Comparison of ENCODE assay signal across 9 cellular contexts in the genomic region with DNA sequence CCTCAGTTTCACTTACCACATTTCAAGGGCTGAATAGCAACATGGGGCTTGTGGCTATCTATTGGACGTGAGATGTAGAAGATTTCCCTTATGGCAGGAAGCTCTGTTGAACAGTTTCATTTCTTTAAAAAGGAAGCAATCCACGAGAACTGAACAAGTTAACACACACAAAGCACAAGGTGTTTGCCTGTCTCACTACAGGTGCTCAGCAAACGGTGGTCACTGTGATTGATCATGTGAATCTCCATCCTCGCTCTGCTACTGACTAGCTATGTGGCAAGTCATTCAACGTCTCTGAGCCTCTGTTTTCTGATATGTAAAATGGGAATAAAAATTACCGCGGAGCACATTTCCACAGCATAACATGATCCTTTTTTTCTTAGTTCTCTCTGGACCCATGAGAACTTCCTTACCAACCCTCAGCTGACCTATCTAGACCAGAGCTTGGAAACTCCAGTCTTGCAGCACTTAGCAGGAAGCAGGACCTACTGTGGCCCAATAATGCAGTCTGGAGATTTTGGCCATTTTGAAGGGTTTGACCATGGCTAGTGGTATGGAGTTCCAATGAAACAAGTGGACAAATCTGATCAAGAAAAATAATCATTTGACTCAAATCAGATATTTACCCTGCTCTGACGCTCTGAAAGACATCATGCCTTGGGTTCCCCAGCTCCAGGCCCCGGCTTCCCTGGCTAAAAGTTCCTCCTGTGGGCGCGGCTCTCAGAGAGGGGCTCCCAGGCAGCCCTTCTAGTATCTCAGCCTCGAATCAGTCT.
DNase-seq lines count a peak whose midpoint lies in the region; ATAC-seq and TF ChIP-seq lines count a peak whose summit lies in the region.
"Had no signal": no experiment of that assay in that cellular context is flagged by ENCODE, and none has a peak within 500 bp of the region (broad histone marks: within the 10 kb centered on the region; RNA-seq: fewer than 3 reads in every experiment).

No MANE protein-coding gene starts in this region.

- no peak for TF ChIP-seq EP300 in esophagus muscularis mucosa (IDR thresholded peaks at IDR 0.05)

- DNase-seq in foreskin keratinocyte (no peak), esophagus muscularis mucosa (ENCODE audit: extremely low spot score) (no peak), sciatic nerve (ENCODE audit: low spot score) (no peak), kidney tubule cell (ENCODE audit: low spot score) (no peak), NCI-H82 treated with DMSO at 0.1 percent for 48 hours (lab: John Stamatoyannopoulos, UW; ENCODE audit: unreplicated experiment) (no peak)
- DNase-seq: MG63 had no signal

- H3K27ac ChIP-seq in BLaER1 treated with 17β-estradiol and CSF1 and Interleukin-3, amounts not matched to agents 10 nM and 100 nM = peak overlapping the region in 8 of 11 experiments; percentile 6 to 60 (median 40); a peak in 11 of 22 replicates
- peak overlapping the region; percentile 76 for H3K27ac ChIP-seq in foreskin keratinocyte
- H3K27ac ChIP-seq in esophagus muscularis mucosa (replicated peaks in 1 of 4) = peak overlapping the region in 2 of 4 donors; percentile 16 to 70

- WGBS in esophagus muscularis mucosa = 86% methylated on average over 12 of the region's 12 CpGs

- H3K4me1 ChIP-seq in BLaER1 treated with 17β-estradiol and CSF1 and Interleukin-3, amounts not matched to agents 10 nM and 100 nM = peaks cover 47 to 70% (median 55%) of the 10 kb centered on the region in 10 experiments
- H3K4me1 ChIP-seq in foreskin keratinocyte = peaks cover 41% of the 10 kb centered on the region
- peaks cover 42 to 71% (median 68%) of the 10 kb centered on the region in 4 donors for H3K4me1 ChIP-seq in esophagus muscularis mucosa

- H4K20me1 ChIP-seq in BLaER1 treated with 17β-estradiol and CSF1 and Interleukin-3, amounts not matched to agents 10 nM and 100 nM = no peaks in the 10 kb centered on the region

- TF ChIP-seq POLR2A in esophagus muscularis mucosa (IDR thresholded peaks at IDR 0.05; ENCODE audit: low read depth) = no peak

- peak overlapping the region; percentile 19 to 77 (median 60) for H3K4me2 ChIP-seq in BLaER1 treated with 17β-estradiol and CSF1 and Interleukin-3, amounts not matched to agents 10 nM and 100 nM

- peak overlapping the region in 3 of 11 experiments; percentile 4 to 45 (median 4); a peak in 2 of 22 replicates for H3K9ac ChIP-seq in BLaER1 treated with 17β-estradiol and CSF1 and Interleukin-3, amounts not matched to agents 10 nM and 100 nM

- intact Hi-C loops in esophagus muscularis mucosa (cut with DNase I) (no loop called here), sciatic nerve (cut with DNase I) (no loop called here)

- ATAC-seq in GM19463 (IDR thresholded peaks at IDR 0.05; ENCODE audit: unreplicated experiment) (peak; percentile 80), HG03342 (IDR thresholded peaks at IDR 0.05; ENCODE audit: unreplicated experiment) (peak; percentile 75), foreskin keratinocyte (no peak), sciatic nerve (no peak)

- no peaks in the 10 kb centered on the region for H3K9me3 ChIP-seq in BLaER1 treated with 17β-estradiol and CSF1 and Interleukin-3, amounts not matched to agents 10 nM and 100 nM (replicated peaks in 1 of 11)
- no peaks in the 10 kb centered on the region for H3K9me3 ChIP-seq in esophagus muscularis mucosa
- H3K9me3 ChIP-seq: MG63 had no signal

- no peak overlapping the region for H3K4me3 ChIP-seq in BLaER1 treated with 17β-estradiol and CSF1 and Interleukin-3, amounts not matched to agents 10 nM and 100 nM
- H3K4me3 ChIP-seq in esophagus muscularis mucosa = no peak overlapping the region
- H3K4me3 ChIP-seq: MG63 had no signal

- H3K36me3 ChIP-seq in BLaER1 treated with 17β-estradiol and CSF1 and Interleukin-3, amounts not matched to agents 10 nM and 100 nM = no peaks in the 10 kb centered on the region
- no peaks in the 10 kb centered on the region for H3K36me3 ChIP-seq in esophagus muscularis mucosa
- H3K36me3 ChIP-seq: MG63 had no signal

- H3K27me3 ChIP-seq in BLaER1 treated with 17β-estradiol and CSF1 and Interleukin-3, amounts not matched to agents 10 nM and 100 nM = no peaks in the 10 kb centered on the region
- H3K27me3 ChIP-seq in foreskin keratinocyte (no peaks in the 10 kb centered on the region), esophagus muscularis mucosa (no peaks in the 10 kb centered on the region)
- H3K27me3 ChIP-seq: MG63 had no signal

- no peak for TF ChIP-seq CTCF in foreskin keratinocyte (conservative IDR thresholded peaks at IDR 0.05)
- no peak for TF ChIP-seq CTCF in esophagus muscularis mucosa (IDR thresholded peaks at IDR 0.05)

Comparison
In these comparisons a context has a peak if more than half of its experiments do, and no peak if none do; other contexts are left out.
1. ATAC-seq: peak in GM19463 (single experiment) and HG03342 (single experiment); none in foreskin keratinocyte (single experiment) and sciatic nerve (single experiment).